ENCODE assay signal across 10 cellular contexts in the genomic region with DNA sequence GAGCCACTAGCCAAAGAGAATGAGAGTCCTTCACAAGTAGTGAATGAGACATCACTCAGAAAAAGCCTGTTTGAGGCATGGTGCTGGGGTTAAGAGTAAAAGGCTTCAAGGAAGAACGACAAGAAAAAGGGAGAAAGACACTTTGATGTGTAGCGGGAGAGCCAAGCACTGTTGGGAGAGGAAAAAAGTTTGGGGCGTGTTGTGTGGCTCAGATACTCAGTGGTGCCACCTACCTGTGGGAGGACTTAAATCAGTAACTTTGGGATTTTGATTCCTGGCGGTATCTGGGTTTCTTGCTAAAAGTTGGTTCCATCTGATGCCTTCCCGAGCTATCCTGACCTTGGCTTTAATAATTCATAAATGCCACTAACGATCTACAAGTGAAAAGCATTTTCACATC.
A peak's percentile ranks its signal among the peaks of the same experiment; 100 is the strongest.
DNase-seq lines count a peak whose midpoint lies in the region; TF ChIP-seq lines count a peak whose summit lies in the region.
"Had no signal": no experiment of that assay in that cellular context is flagged by ENCODE, and none has a peak within 500 bp of the region (broad histone marks: within the 10 kb centered on the region; RNA-seq: fewer than 3 reads in every experiment).

No MANE protein-coding gene starts in this region.

- peak; percentile 8 to 19 for DNase-seq in stimulated activated CD4-positive, alpha-beta T cell treated with anti-CD3 and anti-CD28 coated beads, Interleukin-2, amount 100 ng/mL, for 24 hours
- no peak for DNase-seq in stimulated activated CD4-positive, alpha-beta T cell treated with anti-CD3 and anti-CD28 coated beads, Interleukin-4, amount 100 ng/mL, for 4 hours
- no peak for DNase-seq in LNCaP clone FGC (ENCODE audit: low read depth)
- DNase-seq in cardiac fibroblast (ENCODE audit: low read depth in 2 of 2): peak in 1 of 2 donors; percentile 6
- DNase-seq in putamen (ENCODE audit: low spot score): no peak
- DNase-seq in NCI-H146 treated with DMSO at 0.1 percent for 48 hours (lab: John Stamatoyannopoulos, UW; ENCODE audit: unreplicated experiment): no peak
- no peak for DNase-seq in activated CD4-positive, CD25-positive, alpha-beta regulatory T cell treated with anti-CD3 and anti-CD28 coated beads, Interleukin-2, amount 50 U/mL, for 72 hours
- no peak for DNase-seq in DMS79 (lab: John Stamatoyannopoulos, UW)
- DNase-seq: NCI-H226, retina had no signal

- H3K4me3 ChIP-seq in LNCaP clone FGC (ENCODE audit: low read depth, low read length) (no peak overlapping the region), cardiac fibroblast (replicated peaks in 1 of 2; ENCODE audit: low read depth in 2 of 2, low read length in 2 of 2) (no peak overlapping the region)

- TF ChIP-seq CTCF in LNCaP clone FGC (IDR thresholded peaks at IDR 0.05; ENCODE audit: control insufficient read depth, extremely low read depth, insufficient read depth): 0 out of 2 replicates have a peak, but pooled peaks have one; percentile 4
- peak; percentile 8 for TF ChIP-seq CTCF in cardiac fibroblast (IDR thresholded peaks at IDR 0.05; ENCODE audit: low read depth, low read length)

Comparison
In these comparisons a context has a peak if more than half of its experiments do, and no peak if none do; other contexts are left out.
1. DNase-seq: peak in stimulated activated CD4-positive, alpha-beta T cell treated with anti-CD3 and anti-CD28 coated beads, Interleukin-2, amount 100 ng/mL, for 24 hours (2 of 2); none in stimulated activated CD4-positive, alpha-beta T cell treated with anti-CD3 and anti-CD28 coated beads, Interleukin-4, amount 100 ng/mL, for 4 hours (0 of 2), LNCaP clone FGC (single experiment), putamen (single experiment), NCI-H146 treated with DMSO at 0.1 percent for 48 hours (single experiment), activated CD4-positive, CD25-positive, alpha-beta regulatory T cell treated with anti-CD3 and anti-CD28 coated beads, Interleukin-2, amount 50 U/mL, for 72 hours (single experiment) and DMS79 (single experiment).